8 cellular contexts compared by ENCODE assay signal in the genomic region with DNA sequence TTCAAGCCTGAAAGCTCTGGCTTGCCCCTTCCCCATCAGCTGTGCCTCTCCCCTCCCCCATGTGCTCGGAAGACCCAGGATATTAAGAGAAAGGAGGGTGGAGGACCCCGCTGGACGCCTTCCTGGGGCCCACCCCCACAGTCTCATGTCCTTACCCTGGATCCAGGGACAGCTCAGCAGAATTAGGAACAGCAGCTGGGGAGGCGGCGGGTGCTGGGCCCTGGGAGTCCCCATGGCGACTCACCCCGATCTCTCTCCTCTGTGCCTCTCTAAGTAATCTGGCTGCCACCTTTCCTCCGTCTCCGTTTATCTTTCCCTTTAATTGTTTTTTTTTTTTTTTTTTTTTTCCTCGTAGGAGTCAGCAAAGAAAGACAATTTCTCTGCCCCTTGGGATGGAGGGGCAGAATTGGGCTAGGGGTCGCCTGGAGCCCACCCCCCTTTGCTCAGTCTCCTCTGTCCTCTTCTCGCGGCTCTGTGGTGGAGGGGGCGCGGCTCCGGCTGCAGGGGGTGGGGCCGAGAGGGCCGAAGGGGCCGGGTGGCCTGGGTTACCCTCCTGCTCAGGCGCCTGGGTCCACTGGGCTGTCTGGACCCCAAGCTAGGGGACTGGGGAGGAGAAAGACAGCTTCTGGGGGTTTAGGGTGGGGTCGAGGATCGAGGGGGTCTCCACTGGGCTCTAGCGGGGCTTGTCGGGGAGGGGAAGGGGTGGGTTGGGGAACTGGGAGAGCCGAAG. TPM values are rescaled to one million over a fixed set of nuclear protein-coding genes. Genes with fewer than 3 reads are reported as not detected.
DNase-seq lines count a peak whose midpoint lies in the region; ATAC-seq and TF ChIP-seq lines count a peak whose summit lies in the region.

No MANE protein-coding gene starts in this region.

- H3K4me3 Mint-ChIP-seq in WTC11, result peak overlapping the region; percentile 98

- H3K27ac Mint-ChIP-seq in WTC11, result peak overlapping the region; percentile 91; the same call in 1 of the 2 replicates

- H3K36me3 Mint-ChIP-seq in WTC11, result peaks cover 11% of the 10 kb centered on the region; the same call in 1 of the 2 replicates

- no peaks in the 10 kb centered on the region for H3K27me3 ChIP-seq in layer of hippocampus (ENCODE audit: control insufficient read depth, insufficient read depth, low read length)

- H3K4me1 Mint-ChIP-seq in WTC11, result peaks cover 33% of the 10 kb centered on the region

- CTCF ChIA-PET in WTC11 (lab: Charles Lee), result interaction anchor here (0.5 to 4.8 kb wide), 37 partner anchors 10 to 925 kb away, joined by 3 to 42 read pairs (median 5); a partner anchor contains a TSS

- no peak for TF ChIP-seq CTCF in AG09309 (IDR thresholded peaks at IDR 0.05; ENCODE audit: control insufficient read depth, insufficient read depth, low read depth, low read length, missing control alignments)
- TF ChIP-seq CTCF in WTC11 (IDR thresholded peaks at IDR 0.05), result no peak

- peak overlapping the region; percentile 62 for H3K27ac ChIP-seq in layer of hippocampus (ENCODE audit: low read depth, low read length)

- H3K4me3 ChIP-seq in AG09309 (ENCODE audit: control insufficient read depth, low read depth, low read length), result peak overlapping the region; percentile 72

- POLR2A ChIA-PET in WTC11 (lab: Charles Lee), result interaction anchor here (0.5 to 3.6 kb wide), 9 partner anchors 21 to 441 kb away, joined by 3 to 14 read pairs (median 4); a partner anchor contains a TSS

- H3K9me3 Mint-ChIP-seq in WTC11, result no peaks in the 10 kb centered on the region

- no peak for DNase-seq in AG09309 (ENCODE audit: low read depth)
- peak; percentile 71 for DNase-seq in HPDE6-E6E7 (ENCODE audit: extremely low spot score)
- peak; percentile 83 for DNase-seq in WTC11 (ENCODE audit: low spot score)
- no peak for DNase-seq in KG1 (lab: John Stamatoyannopoulos, UW)
- DNase-seq in HK-2 (ENCODE audit: unreplicated experiment), result no peak

- H3K27me3 Mint-ChIP-seq in WTC11 (ENCODE audit: low read depth), result no peaks in the 10 kb centered on the region

- ATAC-seq in WTC11 (peak; percentile 69), HG02678 (IDR thresholded peaks at IDR 0.05; ENCODE audit: unreplicated experiment) (no peak), GM21515 (IDR thresholded peaks at IDR 0.05; ENCODE audit: unreplicated experiment) (no peak)

TF ChIP-seq in WTC11, 78 proteins besides CTCF, POLR2A, EP300 and RAD21 (continues in another document):
- TF ChIP-seq TCF7 (CRISPR knock-in tag; IDR thresholded peaks at IDR 0.05; ENCODE audit: low read depth) (no peak), ZNF317 (CRISPR knock-in tag; IDR thresholded peaks at IDR 0.05; ENCODE audit: borderline replicate concordance, low read depth) (no peak), ZNF232 (CRISPR knock-in tag; IDR thresholded peaks at IDR 0.05) (no peak), SOX15 (CRISPR knock-in tag; IDR thresholded peaks at IDR 0.05) (no peak), CREB1 (CRISPR knock-in tag; IDR thresholded peaks at IDR 0.05) (no peak), TEAD1 (CRISPR knock-in tag; IDR thresholded peaks at IDR 0.05) (no peak), ZNF423 (CRISPR knock-in tag; IDR thresholded peaks at IDR 0.05) (no peak), ZBTB21 (CRISPR knock-in tag; IDR thresholded peaks at IDR 0.05; ENCODE audit: borderline replicate concordance) (no peak), NR1H2 (CRISPR knock-in tag; IDR thresholded peaks at IDR 0.05) (no peak)
- TF ChIP-seq, protein P1, sequence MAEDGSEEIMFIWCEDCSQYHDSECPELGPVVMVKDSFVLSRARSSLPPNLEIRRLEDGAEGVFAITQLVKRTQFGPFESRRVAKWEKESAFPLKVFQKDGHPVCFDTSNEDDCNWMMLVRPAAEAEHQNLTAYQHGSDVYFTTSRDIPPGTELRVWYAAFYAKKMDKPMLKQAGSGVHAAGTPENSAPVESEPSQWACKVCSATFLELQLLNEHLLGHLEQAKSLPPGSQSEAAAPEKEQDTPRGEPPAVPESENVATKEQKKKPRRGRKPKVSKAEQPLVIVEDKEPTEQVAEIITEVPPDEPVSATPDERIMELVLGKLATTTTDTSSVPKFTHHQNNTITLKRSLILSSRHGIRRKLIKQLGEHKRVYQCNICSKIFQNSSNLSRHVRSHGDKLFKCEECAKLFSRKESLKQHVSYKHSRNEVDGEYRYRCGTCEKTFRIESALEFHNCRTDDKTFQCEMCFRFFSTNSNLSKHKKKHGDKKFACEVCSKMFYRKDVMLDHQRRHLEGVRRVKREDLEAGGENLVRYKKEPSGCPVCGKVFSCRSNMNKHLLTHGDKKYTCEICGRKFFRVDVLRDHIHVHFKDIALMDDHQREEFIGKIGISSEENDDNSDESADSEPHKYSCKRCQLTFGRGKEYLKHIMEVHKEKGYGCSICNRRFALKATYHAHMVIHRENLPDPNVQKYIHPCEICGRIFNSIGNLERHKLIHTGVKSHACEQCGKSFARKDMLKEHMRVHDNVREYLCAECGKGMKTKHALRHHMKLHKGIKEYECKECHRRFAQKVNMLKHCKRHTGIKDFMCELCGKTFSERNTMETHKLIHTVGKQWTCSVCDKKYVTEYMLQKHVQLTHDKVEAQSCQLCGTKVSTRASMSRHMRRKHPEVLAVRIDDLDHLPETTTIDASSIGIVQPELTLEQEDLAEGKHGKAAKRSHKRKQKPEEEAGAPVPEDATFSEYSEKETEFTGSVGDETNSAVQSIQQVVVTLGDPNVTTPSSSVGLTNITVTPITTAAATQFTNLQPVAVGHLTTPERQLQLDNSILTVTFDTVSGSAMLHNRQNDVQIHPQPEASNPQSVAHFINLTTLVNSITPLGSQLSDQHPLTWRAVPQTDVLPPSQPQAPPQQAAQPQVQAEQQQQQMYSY (CRISPR knock-in tag; IDR thresholded peaks at IDR 0.05), result no peak
- TF ChIP-seq, protein P2, sequence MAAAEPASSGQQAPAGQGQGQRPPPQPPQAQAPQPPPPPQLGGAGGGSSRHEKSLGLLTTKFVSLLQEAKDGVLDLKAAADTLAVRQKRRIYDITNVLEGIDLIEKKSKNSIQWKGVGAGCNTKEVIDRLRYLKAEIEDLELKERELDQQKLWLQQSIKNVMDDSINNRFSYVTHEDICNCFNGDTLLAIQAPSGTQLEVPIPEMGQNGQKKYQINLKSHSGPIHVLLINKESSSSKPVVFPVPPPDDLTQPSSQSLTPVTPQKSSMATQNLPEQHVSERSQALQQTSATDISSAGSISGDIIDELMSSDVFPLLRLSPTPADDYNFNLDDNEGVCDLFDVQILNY (CRISPR knock-in tag; IDR thresholded peaks at IDR 0.05), result no peak
- TF ChIP-seq, protein P3, sequence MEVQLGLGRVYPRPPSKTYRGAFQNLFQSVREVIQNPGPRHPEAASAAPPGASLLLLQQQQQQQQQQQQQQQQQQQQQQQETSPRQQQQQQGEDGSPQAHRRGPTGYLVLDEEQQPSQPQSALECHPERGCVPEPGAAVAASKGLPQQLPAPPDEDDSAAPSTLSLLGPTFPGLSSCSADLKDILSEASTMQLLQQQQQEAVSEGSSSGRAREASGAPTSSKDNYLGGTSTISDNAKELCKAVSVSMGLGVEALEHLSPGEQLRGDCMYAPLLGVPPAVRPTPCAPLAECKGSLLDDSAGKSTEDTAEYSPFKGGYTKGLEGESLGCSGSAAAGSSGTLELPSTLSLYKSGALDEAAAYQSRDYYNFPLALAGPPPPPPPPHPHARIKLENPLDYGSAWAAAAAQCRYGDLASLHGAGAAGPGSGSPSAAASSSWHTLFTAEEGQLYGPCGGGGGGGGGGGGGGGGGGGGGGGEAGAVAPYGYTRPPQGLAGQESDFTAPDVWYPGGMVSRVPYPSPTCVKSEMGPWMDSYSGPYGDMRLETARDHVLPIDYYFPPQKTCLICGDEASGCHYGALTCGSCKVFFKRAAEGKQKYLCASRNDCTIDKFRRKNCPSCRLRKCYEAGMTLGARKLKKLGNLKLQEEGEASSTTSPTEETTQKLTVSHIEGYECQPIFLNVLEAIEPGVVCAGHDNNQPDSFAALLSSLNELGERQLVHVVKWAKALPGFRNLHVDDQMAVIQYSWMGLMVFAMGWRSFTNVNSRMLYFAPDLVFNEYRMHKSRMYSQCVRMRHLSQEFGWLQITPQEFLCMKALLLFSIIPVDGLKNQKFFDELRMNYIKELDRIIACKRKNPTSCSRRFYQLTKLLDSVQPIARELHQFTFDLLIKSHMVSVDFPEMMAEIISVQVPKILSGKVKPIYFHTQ (CRISPR knock-in tag; IDR thresholded peaks at IDR 0.05), result no peak
- TF ChIP-seq, protein P4, sequence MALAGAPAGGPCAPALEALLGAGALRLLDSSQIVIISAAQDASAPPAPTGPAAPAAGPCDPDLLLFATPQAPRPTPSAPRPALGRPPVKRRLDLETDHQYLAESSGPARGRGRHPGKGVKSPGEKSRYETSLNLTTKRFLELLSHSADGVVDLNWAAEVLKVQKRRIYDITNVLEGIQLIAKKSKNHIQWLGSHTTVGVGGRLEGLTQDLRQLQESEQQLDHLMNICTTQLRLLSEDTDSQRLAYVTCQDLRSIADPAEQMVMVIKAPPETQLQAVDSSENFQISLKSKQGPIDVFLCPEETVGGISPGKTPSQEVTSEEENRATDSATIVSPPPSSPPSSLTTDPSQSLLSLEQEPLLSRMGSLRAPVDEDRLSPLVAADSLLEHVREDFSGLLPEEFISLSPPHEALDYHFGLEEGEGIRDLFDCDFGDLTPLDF (CRISPR knock-in tag; IDR thresholded peaks at IDR 0.05), result no peak
- TF ChIP-seq, protein P5, sequence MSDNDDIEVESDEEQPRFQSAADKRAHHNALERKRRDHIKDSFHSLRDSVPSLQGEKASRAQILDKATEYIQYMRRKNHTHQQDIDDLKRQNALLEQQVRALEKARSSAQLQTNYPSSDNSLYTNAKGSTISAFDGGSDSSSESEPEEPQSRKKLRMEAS (CRISPR knock-in tag; IDR thresholded peaks at IDR 0.05), result peak; percentile 32; the same call in 1 of the 2 replicates

RNA-seq across cellular contexts. Expression of a gene that starts 0.4 kb away (rescaled TPM):
- 58.2 to 68.5 TPM (median 64.2 TPM) in 3 replicates for total RNA-seq in WTC11 (2021)

RNA-seq across cellular contexts. Expression of a gene that starts 1.3 kb away (rescaled TPM):
- 17.6 to 26.9 TPM (median 20.2 TPM) in 3 replicates for total RNA-seq in WTC11 (2021)

RNA-seq across cellular contexts. Expression of a gene that starts 27.1 kb away (rescaled TPM):
- total RNA-seq in WTC11 (2021), result 18.5 to 20.9 TPM (median 19.4 TPM) in 3 replicates

RNA-seq across cellular contexts. Expression of a gene that starts 35.9 kb away (rescaled TPM):
- 70.7 to 71.7 TPM (median 70.9 TPM) in 3 replicates for total RNA-seq in WTC11 (2021)

Comparison
In these comparisons a context has a peak if more than half of its experiments do, and no peak if none do; other contexts are left out.
1. DNase-seq: peak in HPDE6-E6E7 (single experiment) and WTC11 (single experiment); none in AG09309 (single experiment), KG1 (single experiment) and HK-2 (single experiment).